1 cellular context compared by ENCODE assay signal in genomic region chr7:98674881-98675280, GRCh38.
TF ChIP-seq lines count a peak whose summit lies in the region.

No MANE protein-coding gene starts in this region.

TF ChIP-seq in GM12878, 131 proteins besides CTCF, POLR2A, EP300 and RAD21 (continued from another document):
- TF ChIP-seq E4F1 (IDR thresholded peaks at IDR 0.05; ENCODE audit: borderline replicate concordance, partially characterized antibody): no peak
- TF ChIP-seq, protein P1, sequence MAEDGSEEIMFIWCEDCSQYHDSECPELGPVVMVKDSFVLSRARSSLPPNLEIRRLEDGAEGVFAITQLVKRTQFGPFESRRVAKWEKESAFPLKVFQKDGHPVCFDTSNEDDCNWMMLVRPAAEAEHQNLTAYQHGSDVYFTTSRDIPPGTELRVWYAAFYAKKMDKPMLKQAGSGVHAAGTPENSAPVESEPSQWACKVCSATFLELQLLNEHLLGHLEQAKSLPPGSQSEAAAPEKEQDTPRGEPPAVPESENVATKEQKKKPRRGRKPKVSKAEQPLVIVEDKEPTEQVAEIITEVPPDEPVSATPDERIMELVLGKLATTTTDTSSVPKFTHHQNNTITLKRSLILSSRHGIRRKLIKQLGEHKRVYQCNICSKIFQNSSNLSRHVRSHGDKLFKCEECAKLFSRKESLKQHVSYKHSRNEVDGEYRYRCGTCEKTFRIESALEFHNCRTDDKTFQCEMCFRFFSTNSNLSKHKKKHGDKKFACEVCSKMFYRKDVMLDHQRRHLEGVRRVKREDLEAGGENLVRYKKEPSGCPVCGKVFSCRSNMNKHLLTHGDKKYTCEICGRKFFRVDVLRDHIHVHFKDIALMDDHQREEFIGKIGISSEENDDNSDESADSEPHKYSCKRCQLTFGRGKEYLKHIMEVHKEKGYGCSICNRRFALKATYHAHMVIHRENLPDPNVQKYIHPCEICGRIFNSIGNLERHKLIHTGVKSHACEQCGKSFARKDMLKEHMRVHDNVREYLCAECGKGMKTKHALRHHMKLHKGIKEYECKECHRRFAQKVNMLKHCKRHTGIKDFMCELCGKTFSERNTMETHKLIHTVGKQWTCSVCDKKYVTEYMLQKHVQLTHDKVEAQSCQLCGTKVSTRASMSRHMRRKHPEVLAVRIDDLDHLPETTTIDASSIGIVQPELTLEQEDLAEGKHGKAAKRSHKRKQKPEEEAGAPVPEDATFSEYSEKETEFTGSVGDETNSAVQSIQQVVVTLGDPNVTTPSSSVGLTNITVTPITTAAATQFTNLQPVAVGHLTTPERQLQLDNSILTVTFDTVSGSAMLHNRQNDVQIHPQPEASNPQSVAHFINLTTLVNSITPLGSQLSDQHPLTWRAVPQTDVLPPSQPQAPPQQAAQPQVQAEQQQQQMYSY (CRISPR knock-in tag; IDR thresholded peaks at IDR 0.05): no peak
